ENCODE assay signal across 8 cellular contexts in the genomic region with DNA sequence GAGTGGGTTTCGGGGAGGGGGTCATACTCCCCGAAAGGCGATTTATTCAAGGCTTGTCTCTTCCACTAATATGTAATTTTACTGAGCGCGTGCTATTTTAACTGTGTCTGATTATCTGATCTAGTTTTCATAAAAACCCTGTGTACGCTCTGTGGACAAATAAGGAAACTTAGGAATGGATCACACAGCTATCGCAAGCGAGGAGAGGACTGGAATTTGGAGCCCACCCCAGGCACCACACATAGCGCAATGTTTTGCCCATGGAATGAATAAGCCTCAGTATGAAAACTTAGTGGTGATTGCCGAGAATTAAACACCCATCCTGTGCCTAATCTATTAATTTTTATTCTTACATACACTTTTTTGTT. TPM values are rescaled to one million over a fixed set of nuclear protein-coding genes. Genes with fewer than 3 reads are reported as not detected.
DNase-seq lines count a peak whose midpoint lies in the region; TF ChIP-seq lines count a peak whose summit lies in the region.

No MANE protein-coding gene starts in this region.

- H3K36me3 Mint-ChIP-seq in activated naive CD4-positive, alpha-beta T cell treated with anti-CD3 and anti-CD28 coated beads, Interleukin-2, amount 50 U/mL, for 24 hours = peaks cover 25% of the 10 kb centered on the region

- H3K36me3 ChIP-seq in SK-N-MC (ENCODE audit: insufficient read depth, low read length) (peaks cover 39% of the 10 kb centered on the region), esophagus squamous epithelium (peaks cover 0 to 34% (median 24%) of the 10 kb centered on the region in 3 donors), neutrophil (peaks cover 22% of the 10 kb centered on the region)

- H3K9ac ChIP-seq in SK-N-MC (ENCODE audit: insufficient read length) = peak overlapping the region; percentile 97

- H3K9me3 ChIP-seq in SK-N-MC (ENCODE audit: low read depth, low read length) (no peaks in the 10 kb centered on the region), esophagus squamous epithelium (no peaks in the 10 kb centered on the region), neutrophil (no peaks in the 10 kb centered on the region)

- DNase-seq in activated naive CD4-positive, alpha-beta T cell treated with Interleukin-2 at 50 U/mL for 16 hours = no peak
- DNase-seq in SK-N-MC (ENCODE audit: low read depth, low spot score) = peak; percentile 42
- no peak for DNase-seq in esophagus squamous epithelium (lab: John Stamatoyannopoulos, UW)
- DNase-seq in NCI-H128 (lab: John Stamatoyannopoulos, UW; ENCODE audit: unreplicated experiment) = no peak
- DNase-seq in NCI-H2081 treated with DMSO at 0.1 percent for 48 hours (lab: John Stamatoyannopoulos, UW) = no peak
- no peak for DNase-seq in GM19238 (ENCODE audit: insufficient read length, low spot score)

- peak overlapping the region; percentile 97 for H3K27ac Mint-ChIP-seq in activated naive CD4-positive, alpha-beta T cell treated with anti-CD3 and anti-CD28 coated beads, Interleukin-2, amount 50 U/mL, for 24 hours

- no peaks in the 10 kb centered on the region for H3K27me3 Mint-ChIP-seq in activated naive CD4-positive, alpha-beta T cell treated with anti-CD3 and anti-CD28 coated beads, Interleukin-2, amount 50 U/mL, for 24 hours

- peak overlapping the region; percentile 98 for H3K4me3 Mint-ChIP-seq in activated naive CD4-positive, alpha-beta T cell treated with anti-CD3 and anti-CD28 coated beads, Interleukin-2, amount 50 U/mL, for 24 hours

- H3K9me3 Mint-ChIP-seq in activated naive CD4-positive, alpha-beta T cell treated with anti-CD3 and anti-CD28 coated beads, Interleukin-2, amount 50 U/mL, for 24 hours = no peaks in the 10 kb centered on the region

- H3K4me3 ChIP-seq in SK-N-MC (peak overlapping the region; percentile 92), esophagus squamous epithelium (peak overlapping the region; percentile 78 to 87 (median 84)), neutrophil (ENCODE audit: low read depth in 1 of 2, low read length in 1 of 2) (peak overlapping the region; percentile 94 to 98)

- H3K27me3 ChIP-seq in esophagus squamous epithelium = no peaks in the 10 kb centered on the region
- H3K27me3 ChIP-seq in neutrophil = no peaks in the 10 kb centered on the region

- intact Hi-C loops in esophagus squamous epithelium (cut with DNase I) = no loop called here

- H3K4me1 Mint-ChIP-seq in activated naive CD4-positive, alpha-beta T cell treated with anti-CD3 and anti-CD28 coated beads, Interleukin-2, amount 50 U/mL, for 24 hours = peaks cover 26% of the 10 kb centered on the region

- 0 to 1% methylated on average over 7 to 10 of the region's 10 CpGs for WGBS in esophagus squamous epithelium, 2 donors

- TF ChIP-seq CTCF in esophagus squamous epithelium (IDR thresholded peaks at IDR 0.05) (no peak), neutrophil (IDR thresholded peaks at IDR 0.05) (no peak)

- peaks cover 13 to 46% (median 22%) of the 10 kb centered on the region in 3 donors for H3K4me1 ChIP-seq in esophagus squamous epithelium
- H3K4me1 ChIP-seq in neutrophil (ENCODE audit: control insufficient read depth in 1 of 2, insufficient read depth in 1 of 2, low read depth in 1 of 2, low read length in 1 of 2) = peaks cover 27 to 32% of the 10 kb centered on the region in 2 experiments

- H3K27ac ChIP-seq in SK-N-MC (peak overlapping the region; percentile 78), esophagus squamous epithelium (peak overlapping the region; percentile 89 to 96 (median 94)), neutrophil (peak overlapping the region; percentile 84)

- TF ChIP-seq POLR2A in esophagus squamous epithelium (IDR thresholded peaks at IDR 0.05) = no peak

RNA-seq across cellular contexts. Expression of gene RAB42, which starts 9.8 kb away (rescaled TPM):
- total RNA-seq in esophagus squamous epithelium = 1 to 10 TPM in 1 of 4 donors, under 1 TPM in 2, not detected in 1; 0.21 to 2.5 (median 0.83) TPM

RNA-seq across cellular contexts. Expression of gene TRNAU1AP, which starts 29.3 kb away (rescaled TPM):
- total RNA-seq in esophagus squamous epithelium = 10 to 100 TPM; 12.4 to 21.4 (median 16.4) TPM
